7 cellular contexts compared by ENCODE assay signal in genomic region chr6:150587637-150588036, GRCh38.
"Had no signal": no experiment of that assay in that cellular context is flagged by ENCODE, and none has a peak within 500 bp of the region (broad histone marks: within the 10 kb centered on the region; RNA-seq: fewer than 3 reads in every experiment).

No MANE protein-coding gene starts in this region.

- ATAC-seq: K562 had no signal

- FAIRE-seq: HTR-8/SVneo, K562 had no signal

- DNase-seq: IMR-90, KBM-7, KG1 had no signal

- H3K27ac ChIP-seq: HL-60, KMS-11 had no signal

- H3K4me2 ChIP-seq: KMS-11 had no signal

- H3K9ac ChIP-seq: KMS-11 had no signal

- H3K4me3 ChIP-seq: K562 had no signal
